ENCODE assay signal across 8 cellular contexts in the genomic region with DNA sequence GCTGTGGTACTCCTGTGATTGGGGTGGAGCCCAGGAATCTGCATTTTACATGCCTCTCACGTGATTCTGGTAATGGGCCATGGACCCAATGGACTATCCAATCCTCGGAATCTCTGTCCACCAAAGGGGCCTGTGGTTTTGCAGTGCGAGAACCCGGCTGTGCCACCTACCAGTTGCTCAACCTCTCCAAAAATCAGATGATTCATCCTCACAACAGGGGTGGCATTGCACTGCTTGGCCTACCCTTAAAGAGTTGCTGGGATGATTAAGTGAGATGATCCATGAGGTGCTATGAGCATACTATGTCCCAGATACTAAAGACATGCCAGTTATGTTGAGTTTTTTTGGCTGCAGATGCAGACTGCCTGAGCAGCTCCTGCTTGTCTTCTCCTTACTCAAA. TPM values are rescaled to one million over a fixed set of nuclear protein-coding genes. Genes with fewer than 3 reads are reported as not detected.
DNase-seq lines count a peak whose midpoint lies in the region; ATAC-seq and TF ChIP-seq lines count a peak whose summit lies in the region.

No MANE protein-coding gene starts in this region.

- DNase-seq in right cardiac atrium (no peak), left cardiac atrium (no peak), RPMI7951 (ENCODE audit: low read depth) (peak; percentile 59), fibroblast of mammary gland (ENCODE audit: low read depth) (peak; percentile 58), type B pancreatic cell (ENCODE audit: extremely low spot score, unreplicated experiment) (no peak), COLO829 (ENCODE audit: low spot score) (no peak), NCI-H82 treated with DMSO at 0.1 percent for 48 hours (lab: John Stamatoyannopoulos, UW; ENCODE audit: unreplicated experiment) (no peak)

- H3K4me3 Mint-ChIP-seq in type B pancreatic cell: peak overlapping the region; percentile 99

- H3K27me3 Mint-ChIP-seq in type B pancreatic cell: no peaks in the 10 kb centered on the region

- TF ChIP-seq CTCF in fibroblast of mammary gland (conservative IDR thresholded peaks at IDR 0.05; ENCODE audit: control insufficient read depth, insufficient read depth, low read depth, low read length) (no peak), type B pancreatic cell (conservative IDR thresholded peaks at IDR 0.05) (no peak)

- no peaks in the 10 kb centered on the region for H3K9me3 ChIP-seq in right cardiac atrium (ENCODE audit: control insufficient read depth, low read length)

- H3K27ac Mint-ChIP-seq in type B pancreatic cell: peak overlapping the region; percentile 100

- H3K27me3 ChIP-seq in right cardiac atrium (ENCODE audit: control insufficient read depth, insufficient read depth): no peaks in the 10 kb centered on the region

- WGBS in right cardiac atrium: 67% methylated on average over 4 of the region's 4 CpGs

- no peaks in the 10 kb centered on the region for H3K9me3 Mint-ChIP-seq in type B pancreatic cell

- H3K27ac ChIP-seq in right cardiac atrium (ENCODE audit: low read length): peak overlapping the region; percentile 19

- H3K4me3 ChIP-seq in right cardiac atrium (ENCODE audit: low read length) (no peak overlapping the region), fibroblast of mammary gland (ENCODE audit: control insufficient read depth, low read depth, low read length) (no peak overlapping the region)

- intact Hi-C loops in right cardiac atrium (cut with DNase I): loop anchor here in 1 of 4 donors (5.0 to 10.0 kb wide), 2 partner anchors 33 to 111 kb away; no protein-coding TSS in a partner anchor
- intact Hi-C loops in left cardiac atrium (cut with DNase I): loop anchor here in 1 of 2 donors (10.0 kb wide), 1 partner anchor 111 kb away; no protein-coding TSS in a partner anchor

- H3K4me1 Mint-ChIP-seq in type B pancreatic cell (ENCODE audit: unreplicated experiment): peaks cover 42% of the 10 kb centered on the region

- peaks cover 7% of the 10 kb centered on the region for H3K36me3 Mint-ChIP-seq in type B pancreatic cell

- ATAC-seq in right cardiac atrium: no peak
- ATAC-seq in left cardiac atrium: no peak
- no peak for ATAC-seq in GM21367 (IDR thresholded peaks at IDR 0.05; ENCODE audit: unreplicated experiment)

- peaks cover 35% of the 10 kb centered on the region for H3K4me1 ChIP-seq in right cardiac atrium (ENCODE audit: control insufficient read depth, insufficient read depth, low read length)

RNA-seq across cellular contexts. Expression of gene ANP32A, which starts 5.1 kb away (rescaled TPM):
- total RNA-seq in right cardiac atrium (100 to 1,000 TPM; 104 to 145 (median 122) TPM), left cardiac atrium (100 to 1,000 TPM; 106 to 118 TPM), type B pancreatic cell (ENCODE audit: low replicate concordance) (167 and 222 TPM in 2 replicates)
- polyA plus RNA-seq in right cardiac atrium: 103 TPM
- 95.6 and 119 TPM in 2 replicates for total RNA-seq in RPMI7951 (2014; rRNA removed; shearing (Covaris generic))

Comparison
In these comparisons a context has a peak if more than half of its experiments do, and no peak if none do; other contexts are left out.
1. DNase-seq: peak in RPMI7951 (single experiment) and fibroblast of mammary gland (single experiment); none in right cardiac atrium (0 of 3), left cardiac atrium (single experiment), type B pancreatic cell (single experiment), COLO829 (single experiment) and NCI-H82 treated with DMSO at 0.1 percent for 48 hours (single experiment).